Comparison of ENCODE assay signal across 11 cellular contexts in genomic region chr16:64051826-64052225, GRCh38.
DNase-seq lines count a peak whose midpoint lies in the region; ATAC-seq and TF ChIP-seq lines count a peak whose summit lies in the region.
"Had no signal": no experiment of that assay in that cellular context is flagged by ENCODE, and none has a peak within 500 bp of the region (broad histone marks: within the 10 kb centered on the region; RNA-seq: fewer than 3 reads in every experiment).

No MANE protein-coding gene starts in this region.

- H3K9ac ChIP-seq in H9 (ENCODE audit: extremely low read depth, insufficient read length, low read length): no peak overlapping the region

- peaks cover 2 to 20% (median 9%) of the 10 kb centered on the region in 3 experiments; a peak in 6 of 7 replicates for H3K36me3 Mint-ChIP-seq in H9 (ENCODE audit: insufficient read depth in 1 of 3, low read depth in 3 of 3)
- no peaks in the 10 kb centered on the region for H3K36me3 Mint-ChIP-seq in activated CD8-positive, alpha-beta T cell treated with anti-CD3 and anti-CD28 coated beads, Interleukin-2, amount 10 ng/mL, durations not matched to agents 7 days and 5 days (ENCODE audit: low read depth)

- H3K27ac ChIP-seq in H9 (ENCODE audit: insufficient read length, low read depth, low read length) (no peak overlapping the region), foreskin keratinocyte (no peak overlapping the region), stomach (no peak overlapping the region)

- no peak overlapping the region for H3K4me3 Mint-ChIP-seq in H9
- no peak overlapping the region for H3K4me3 Mint-ChIP-seq in activated CD8-positive, alpha-beta T cell treated with anti-CD3 and anti-CD28 coated beads, Interleukin-2, amount 10 ng/mL, durations not matched to agents 7 days and 5 days

- no peak overlapping the region for H2BK120ac ChIP-seq in H9 (ENCODE audit: low read depth, low read length, poor library complexity, severe bottlenecking)

- intact Hi-C loops in stomach (cut with DNase I; ENCODE audit: low total_unique reads): no loop called here

- no peak overlapping the region for H3K23ac ChIP-seq in H9 (ENCODE audit: insufficient read length, low read depth, low read length)

- H2BK20ac ChIP-seq in H9 (ENCODE audit: low read depth, low read length, poor library complexity, severe bottlenecking): no peak overlapping the region

- no peak overlapping the region for H4K91ac ChIP-seq in H9 (ENCODE audit: insufficient read length, low read depth, low read length)

- DNase-seq in ACHN (peak; percentile 49), H9 (no peak), RPMI7951 (ENCODE audit: low read depth) (peak; percentile 14), foreskin keratinocyte (peak; percentile 8 to 34), SIG-M5 (lab: John Stamatoyannopoulos, UW) (no peak), stomach (no peak), activated gamma-delta T cell treated with Interleukin-2 at 50 U/mL for 16 hours (no peak)
- DNase-seq in activated CD8-positive, alpha-beta T cell treated with anti-CD3 and anti-CD28 coated beads, Interleukin-2, amount 10 ng/mL, durations not matched to agents 7 days and 5 days: no peak
- DNase-seq: NCI-H1436 had no signal

- H2AK5ac ChIP-seq in H9 (ENCODE audit: insufficient read length, low read length): no peak overlapping the region

- peaks cover 0 to 4% of the 10 kb centered on the region in 2 experiments; a peak in 2 of 4 replicates for H3K4me1 Mint-ChIP-seq in H9
- H3K4me1 Mint-ChIP-seq in activated CD8-positive, alpha-beta T cell treated with anti-CD3 and anti-CD28 coated beads, Interleukin-2, amount 10 ng/mL, durations not matched to agents 7 days and 5 days (ENCODE audit: low read depth): no peaks in the 10 kb centered on the region

- no peaks in the 10 kb centered on the region for H3K9me3 ChIP-seq in H9 (ENCODE audit: control insufficient read depth, low read depth, low read length)
- H3K9me3 ChIP-seq in stomach: peaks cover 0 to 8% (median 0%) of the 10 kb centered on the region in 4 donors

- no peak overlapping the region for H3K56ac ChIP-seq in H9 (ENCODE audit: insufficient read length, low read depth, low read length)

- no peaks in the 10 kb centered on the region for H4K20me1 ChIP-seq in H9 (ENCODE audit: control insufficient read depth, insufficient read depth, insufficient read length)

- H3K79me2 ChIP-seq in H9 (ENCODE audit: insufficient read depth, low read length): no peaks in the 10 kb centered on the region

- no peak overlapping the region for H2AFZ ChIP-seq in H9 (ENCODE audit: low read length)

- H2BK15ac ChIP-seq in H9 (ENCODE audit: low read depth, low read length): no peak overlapping the region

- H2BK5ac ChIP-seq in H9 (ENCODE audit: insufficient read length, low read length): no peak overlapping the region

- H3K4ac ChIP-seq in H9 (ENCODE audit: low read depth, low read length): no peak overlapping the region

- no peaks in the 10 kb centered on the region for H3K23me2 ChIP-seq in H9 (ENCODE audit: insufficient read length, low read depth, low read length, poor library complexity, severe bottlenecking)

- H3K79me1 ChIP-seq in H9 (ENCODE audit: insufficient read depth, low read depth, low read length, poor library complexity, severe bottlenecking): no peaks in the 10 kb centered on the region

- H3K27ac Mint-ChIP-seq in H9: no peak overlapping the region
- H3K27ac Mint-ChIP-seq in activated CD8-positive, alpha-beta T cell treated with anti-CD3 and anti-CD28 coated beads, Interleukin-2, amount 10 ng/mL, durations not matched to agents 7 days and 5 days: no peak overlapping the region

- H3K14ac ChIP-seq in H9 (ENCODE audit: insufficient read depth, low read length): no peak overlapping the region

- H4K8ac ChIP-seq in H9 (replicated peaks; ENCODE audit: insufficient read length, low read depth, low read length): no peak overlapping the region

- TF ChIP-seq CTCF in H9 (conservative IDR thresholded peaks at IDR 0.05) (peak; percentile 79), foreskin keratinocyte (conservative IDR thresholded peaks at IDR 0.05) (peak; percentile 73), stomach (IDR thresholded peaks at IDR 0.05) (peak in 1 of 7 experiments; percentile 33)

- in situ Hi-C loops in ACHN (cut with HindIII; ENCODE audit: low pct_ligation_motif_present, low pct_unique_long_range_greater_than_20kb, low sequenced_read_pairs): no loop called here

- no peaks in the 10 kb centered on the region for H3K36me3 ChIP-seq in stomach

- no peak overlapping the region for H3K4me3 ChIP-seq in stomach

- no peak overlapping the region for H3T11ph ChIP-seq in H9 (ENCODE audit: low read length)

- CTCF ChIA-PET in activated CD8-positive, alpha-beta T cell treated with anti-CD3 and anti-CD28 coated beads, Interleukin-2, amount 10 ng/mL, durations not matched to agents 7 days and 5 days (lab: Charles Lee): no interaction called here

- no peaks in the 10 kb centered on the region for H3K4me1 ChIP-seq in H9 (ENCODE audit: insufficient read depth, low read length)
- no peaks in the 10 kb centered on the region for H3K4me1 ChIP-seq in foreskin keratinocyte
- no peaks in the 10 kb centered on the region for H3K4me1 ChIP-seq in stomach

- no peak overlapping the region for H3K4me2 ChIP-seq in H9 (ENCODE audit: insufficient read depth, insufficient read length, low read length)

- POLR2A ChIA-PET in activated CD8-positive, alpha-beta T cell treated with anti-CD3 and anti-CD28 coated beads, Interleukin-2, amount 10 ng/mL, durations not matched to agents 7 days and 5 days (lab: Charles Lee): no interaction called here

- H2BK12ac ChIP-seq in H9 (ENCODE audit: insufficient read length, low read depth, low read length): no peak overlapping the region

- no peak for TF ChIP-seq POLR2A in stomach (IDR thresholded peaks at IDR 0.05)

- H4K5ac ChIP-seq in H9 (ENCODE audit: insufficient read length, low read depth, low read length): no peak overlapping the region

- H3K18ac ChIP-seq in H9 (ENCODE audit: insufficient read length, low read depth, low read length): no peak overlapping the region

- H3K9me3 Mint-ChIP-seq in H9: peaks cover 15 to 16% of the 10 kb centered on the region in 2 experiments
- peaks cover 25% of the 10 kb centered on the region for H3K9me3 Mint-ChIP-seq in activated CD8-positive, alpha-beta T cell treated with anti-CD3 and anti-CD28 coated beads, Interleukin-2, amount 10 ng/mL, durations not matched to agents 7 days and 5 days (ENCODE audit: insufficient read depth)

- peak; percentile 46 for ATAC-seq in foreskin keratinocyte
- no peak for ATAC-seq in activated CD8-positive, alpha-beta T cell treated with anti-CD3 and anti-CD28 coated beads, Interleukin-2, amount 10 ng/mL, durations not matched to agents 7 days and 5 days
- ATAC-seq: HCT116, sciatic nerve had no signal

- TF ChIP-seq EP300 in stomach (IDR thresholded peaks at IDR 0.05): no peak

- H3K27me3 ChIP-seq in H9 (ENCODE audit: insufficient read depth, low read length): no peaks in the 10 kb centered on the region
- no peaks in the 10 kb centered on the region for H3K27me3 ChIP-seq in foreskin keratinocyte
- no peaks in the 10 kb centered on the region for H3K27me3 ChIP-seq in stomach

- H3K27me3 Mint-ChIP-seq in H9 (ENCODE audit: low read depth): no peaks in the 10 kb centered on the region
- H3K27me3 Mint-ChIP-seq in activated CD8-positive, alpha-beta T cell treated with anti-CD3 and anti-CD28 coated beads, Interleukin-2, amount 10 ng/mL, durations not matched to agents 7 days and 5 days (ENCODE audit: low read depth): no peaks in the 10 kb centered on the region

Comparison
In these comparisons a context has a peak if more than half of its experiments do, and no peak if none do; other contexts are left out.
1. DNase-seq: peak in ACHN (single experiment), RPMI7951 (single experiment) and foreskin keratinocyte (2 of 2); none in H9 (single experiment), SIG-M5 (single experiment), stomach (single experiment), activated CD8-positive, alpha-beta T cell treated with anti-CD3 and anti-CD28 coated beads, Interleukin-2, amount 10 ng/mL, durations not matched to agents 7 days and 5 days (single experiment) and activated gamma-delta T cell treated with Interleukin-2 at 50 U/mL for 16 hours (single experiment).